ENCODE assay signal across 1 cellular context in genomic region chr19:43688059-43688763, GRCh38.
TF ChIP-seq lines count a peak whose summit lies in the region.

No MANE protein-coding gene starts in this region.

TF ChIP-seq in HCT116, 20 proteins besides CTCF, POLR2A, EP300 and RAD21 (continued from another document):
- TF ChIP-seq CBX3 (IDR thresholded peaks at IDR 0.05; ENCODE audit: low read depth): no peak
- TF ChIP-seq EZH2phosphoT487 (IDR thresholded peaks at IDR 0.05; ENCODE audit: borderline replicate concordance): no peak
